In the genomic region with DNA sequence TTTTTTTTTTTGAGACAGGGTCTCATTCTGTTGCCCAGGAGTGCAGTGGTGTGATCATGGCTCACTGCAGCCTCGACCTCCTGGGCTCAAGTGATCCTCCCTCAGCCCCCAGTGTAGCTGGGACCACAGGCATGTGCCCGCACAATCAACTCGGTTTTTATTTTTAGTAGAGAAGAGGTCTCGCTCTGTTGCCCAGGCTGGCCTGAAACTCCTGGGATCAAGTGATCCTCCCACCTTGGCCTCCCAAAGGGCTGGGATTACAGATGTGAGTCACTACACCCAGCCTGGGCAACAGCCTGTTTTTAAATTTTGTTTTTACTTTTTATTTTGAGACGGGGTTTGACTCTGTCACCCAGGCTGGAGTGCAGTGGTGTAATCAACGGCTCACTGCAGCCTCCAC, we compare ENCODE assay signal across 25 cellular contexts. TPM values are rescaled to one million over a fixed set of nuclear protein-coding genes. Genes with fewer than 3 reads are reported as not detected.
DNase-seq lines count a peak whose midpoint lies in the region; ATAC-seq, FAIRE-seq and TF ChIP-seq lines count a peak whose summit lies in the region.
"Had no signal": no experiment of that assay in that cellular context is flagged by ENCODE, and none has a peak within 500 bp of the region (broad histone marks: within the 10 kb centered on the region; RNA-seq: fewer than 3 reads in every experiment).

No MANE protein-coding gene starts in this region.

- FAIRE-seq in GM12892 (lab: Jason Lieb, UNC): no peak
- FAIRE-seq: endothelial cell of umbilical vein had no signal

- H3K9me3 ChIP-seq in MG63: no peaks in the 10 kb centered on the region
- H3K9me3 ChIP-seq in osteoblast (ENCODE audit: low read depth, low read length): no peaks in the 10 kb centered on the region
- H3K9me3 ChIP-seq: breast epithelium, transverse colon had no signal

- H3K36me3 ChIP-seq in MG63 (peaks cover 11% of the 10 kb centered on the region), osteoblast (ENCODE audit: insufficient read depth, low read length) (peaks cover 16% of the 10 kb centered on the region)
- H3K36me3 ChIP-seq: breast epithelium, transverse colon had no signal

- H3K27me3 Mint-ChIP-seq in T-helper 1 cell treated with Interleukin-12 subunit alpha and Interleukin-12 subunit beta and Interleukin-4 antibody, amounts not matched to agents 30 μg/mL and 1 μg/mL, for 36 hours (ENCODE audit: low read depth): no peaks in the 10 kb centered on the region
- H3K27me3 Mint-ChIP-seq in activated naive CD8-positive, alpha-beta T cell treated with anti-CD3 and anti-CD28 coated beads, Interleukin-2, amount 10 ng/mL, durations not matched to agents 7 days and 5 days: no peaks in the 10 kb centered on the region
- peaks cover 0 to 4% (median 0%) of the 10 kb centered on the region in 3 donors for H3K27me3 Mint-ChIP-seq in CD14-positive monocyte (ENCODE audit: low read depth in 3 of 3)
- H3K27me3 Mint-ChIP-seq: activated naive CD8-positive, alpha-beta T cell; naive B cell; stimulated activated naive CD8-positive, alpha-beta T cell treated with anti-CD3 and anti-CD28 coated beads, Interleukin-15, amount 100 ng/mL, for 72 hours had no signal

- H3K27me3 ChIP-seq in MG63: no peaks in the 10 kb centered on the region
- no peaks in the 10 kb centered on the region for H3K27me3 ChIP-seq in osteoblast (ENCODE audit: insufficient read depth, low read length)
- H3K27me3 ChIP-seq: breast epithelium, transverse colon had no signal

- peak overlapping the region; percentile 31 for H3K27ac Mint-ChIP-seq in T-helper 1 cell treated with Interleukin-12 subunit alpha and Interleukin-12 subunit beta and Interleukin-4 antibody, amounts not matched to agents 30 μg/mL and 1 μg/mL, for 36 hours
- peak overlapping the region; percentile 54 for H3K27ac Mint-ChIP-seq in activated naive CD8-positive, alpha-beta T cell treated with anti-CD3 and anti-CD28 coated beads, Interleukin-2, amount 10 ng/mL, durations not matched to agents 7 days and 5 days
- H3K27ac Mint-ChIP-seq in CD14-positive monocyte: peak overlapping the region in 1 of 7 donors; percentile 13
- H3K27ac Mint-ChIP-seq: activated naive CD8-positive, alpha-beta T cell; naive B cell; stimulated activated naive CD8-positive, alpha-beta T cell treated with anti-CD3 and anti-CD28 coated beads, Interleukin-15, amount 100 ng/mL, for 72 hours had no signal

- TF ChIP-seq POLR2A in GM12892 (IDR thresholded peaks at IDR 0.05; ENCODE audit: low read depth, low read length): no peak

- H3K36me3 Mint-ChIP-seq in T-helper 1 cell treated with Interleukin-12 subunit alpha and Interleukin-12 subunit beta and Interleukin-4 antibody, amounts not matched to agents 30 μg/mL and 1 μg/mL, for 36 hours (ENCODE audit: low read depth): peaks cover 15% of the 10 kb centered on the region
- peaks cover 35% of the 10 kb centered on the region for H3K36me3 Mint-ChIP-seq in activated naive CD8-positive, alpha-beta T cell treated with anti-CD3 and anti-CD28 coated beads, Interleukin-2, amount 10 ng/mL, durations not matched to agents 7 days and 5 days
- H3K36me3 Mint-ChIP-seq in CD14-positive monocyte: peaks cover 12 to 28% of the 10 kb centered on the region in 2 donors
- H3K36me3 Mint-ChIP-seq: naive B cell had no signal

- H3K79me2 ChIP-seq in osteoblast (ENCODE audit: insufficient read depth, low read length): peaks cover 22% of the 10 kb centered on the region

- TF ChIP-seq CTCF in osteoblast (IDR thresholded peaks at IDR 0.05; ENCODE audit: extremely low read depth, low read depth, low read length): no peak
- TF ChIP-seq CTCF in CD14-positive monocyte (IDR thresholded peaks at IDR 0.05): no peak

- POLR2A ChIA-PET in activated naive CD8-positive, alpha-beta T cell treated with anti-CD3 and anti-CD28 coated beads, Interleukin-2, amount 10 ng/mL, durations not matched to agents 7 days and 5 days (lab: Charles Lee): no interaction called here

- peaks cover 29% of the 10 kb centered on the region for H3K4me1 ChIP-seq in osteoblast (ENCODE audit: insufficient read depth, low read length)

- DNase-seq in T-helper 1 cell (no peak), MG63 (peak; percentile 48), osteoblast (ENCODE audit: insufficient read length, low spot score, missing footprints) (no peak), GM12892 (ENCODE audit: insufficient read length) (no peak), cerebellum (ENCODE audit: low spot score) (no peak), CD14-positive monocyte (ENCODE audit: low spot score) (no peak)
- DNase-seq in activated naive CD8-positive, alpha-beta T cell treated with anti-CD3 and anti-CD28 coated beads, Interleukin-2, amount 10 ng/mL, durations not matched to agents 7 days and 5 days: no peak
- DNase-seq: activated CD4-positive, alpha-beta T cell treated with anti-CD3 and anti-CD28 coated beads for 4 hours; dermis blood vessel endothelial cell; DMS 273 treated with DMSO at 0.1 percent for 48 hours; GDM1; H9; hippocampal formation; islet precursor cell; MM.1S; naive B cell; stimulated activated CD4-positive, alpha-beta T cell treated with anti-CD3 and anti-CD28 coated beads, Interleukin-2, amount 100 ng/mL, for 24 hours; stimulated activated naive CD8-positive, alpha-beta T cell treated with anti-CD3 and anti-CD28 coated beads, Interleukin-15, amount 100 ng/mL, for 72 hours; transverse colon had no signal

- no peak overlapping the region for H3K4me3 Mint-ChIP-seq in T-helper 1 cell treated with Interleukin-12 subunit alpha and Interleukin-12 subunit beta and Interleukin-4 antibody, amounts not matched to agents 30 μg/mL and 1 μg/mL, for 36 hours
- H3K4me3 Mint-ChIP-seq in activated naive CD8-positive, alpha-beta T cell treated with anti-CD3 and anti-CD28 coated beads, Interleukin-2, amount 10 ng/mL, durations not matched to agents 7 days and 5 days: no peak overlapping the region
- H3K4me3 Mint-ChIP-seq in CD14-positive monocyte: no peak overlapping the region
- H3K4me3 Mint-ChIP-seq: activated naive CD8-positive, alpha-beta T cell; H9; stimulated activated naive CD8-positive, alpha-beta T cell treated with anti-CD3 and anti-CD28 coated beads, Interleukin-15, amount 100 ng/mL, for 72 hours had no signal

- H4K20me1 ChIP-seq in osteoblast (ENCODE audit: insufficient read depth, low read length): peaks cover 23% of the 10 kb centered on the region

- ATAC-seq in activated naive CD8-positive, alpha-beta T cell treated with anti-CD3 and anti-CD28 coated beads, Interleukin-2, amount 10 ng/mL, durations not matched to agents 7 days and 5 days (ENCODE audit: low read depth): no peak
- ATAC-seq: Panc1; SK-N-SH treated with all-trans-retinoic acid at 6 μM for 48 hours; stimulated activated naive CD8-positive, alpha-beta T cell treated with anti-CD3 and anti-CD28 coated beads, Interleukin-15, amount 100 ng/mL, for 72 hours had no signal

- H2AFZ ChIP-seq in osteoblast (ENCODE audit: low read length): no peak overlapping the region

- H3K4me3 ChIP-seq in MG63: no peak overlapping the region
- H3K4me3 ChIP-seq in osteoblast (ENCODE audit: insufficient read depth, low read length): no peak overlapping the region
- H3K4me3 ChIP-seq: breast epithelium, transverse colon had no signal

- intact Hi-C loops in CD14-positive monocyte (cut with micrococcal nuclease): loop anchor here in 1 of 2 donors (10.0 kb wide), 1 partner anchor 162 kb away; no protein-coding TSS in a partner anchor

- no peaks in the 10 kb centered on the region for H3K9me3 Mint-ChIP-seq in T-helper 1 cell treated with Interleukin-12 subunit alpha and Interleukin-12 subunit beta and Interleukin-4 antibody, amounts not matched to agents 30 μg/mL and 1 μg/mL, for 36 hours
- H3K9me3 Mint-ChIP-seq in activated naive CD8-positive, alpha-beta T cell treated with anti-CD3 and anti-CD28 coated beads, Interleukin-2, amount 10 ng/mL, durations not matched to agents 7 days and 5 days: no peaks in the 10 kb centered on the region
- H3K9me3 Mint-ChIP-seq in CD14-positive monocyte: peaks cover 0 to 2% (median 0%) of the 10 kb centered on the region in 7 donors
- H3K9me3 Mint-ChIP-seq: naive B cell; stimulated activated naive CD8-positive, alpha-beta T cell treated with anti-CD3 and anti-CD28 coated beads, Interleukin-15, amount 100 ng/mL, for 72 hours had no signal

- H3K4me2 ChIP-seq in osteoblast (ENCODE audit: insufficient read depth, low read length): no peak overlapping the region

- peaks cover 28% of the 10 kb centered on the region for H3K4me1 Mint-ChIP-seq in T-helper 1 cell treated with Interleukin-12 subunit alpha and Interleukin-12 subunit beta and Interleukin-4 antibody, amounts not matched to agents 30 μg/mL and 1 μg/mL, for 36 hours (ENCODE audit: low read depth)
- peaks cover 25% of the 10 kb centered on the region for H3K4me1 Mint-ChIP-seq in activated naive CD8-positive, alpha-beta T cell treated with anti-CD3 and anti-CD28 coated beads, Interleukin-2, amount 10 ng/mL, durations not matched to agents 7 days and 5 days
- peaks cover 30% of the 10 kb centered on the region for H3K4me1 Mint-ChIP-seq in CD14-positive monocyte

- H3K27ac ChIP-seq in osteoblast (ENCODE audit: low read depth, low read length): peak overlapping the region; percentile 3
- H3K27ac ChIP-seq: breast epithelium, transverse colon had no signal

RNA-seq across cellular contexts. Expression of gene KDM4B, which starts 2.3 kb away (rescaled TPM):
- 10.3 and 23.5 TPM in 2 replicates for total RNA-seq in MG63 (2014; rRNA removed; shearing (Covaris generic); ENCODE audit: low replicate concordance)
- 10 to 100 TPM; 55.9 to 60.8 TPM for total RNA-seq in activated naive CD8-positive, alpha-beta T cell treated with anti-CD3 and anti-CD28 coated beads, Interleukin-2, amount 10 ng/mL, durations not matched to agents 7 days and 5 days
- total RNA-seq in osteoblast (19.7 and 22.1 TPM in 2 replicates), cerebellum (39.7 TPM)
- 19.4 TPM for polyA plus RNA-seq in GM12892 (2012; ENCODE audit: missing spikeins)
- polyA plus RNA-seq in CD14-positive monocyte: 10 to 100 TPM in 1 of 2 donors, 1 to 10 TPM in 1; 6.4 to 12.7 TPM

RNA-seq across cellular contexts. Expression of gene UHRF1, which starts 57.3 kb away (rescaled TPM):
- 47.1 and 56.8 TPM in 2 replicates for total RNA-seq in MG63 (2014; rRNA removed; shearing (Covaris generic); ENCODE audit: low replicate concordance)
- 100 to 1,000 TPM in 1 of 2 experiments, 10 to 100 TPM in 1; 90.8 to 103 TPM for total RNA-seq in activated naive CD8-positive, alpha-beta T cell treated with anti-CD3 and anti-CD28 coated beads, Interleukin-2, amount 10 ng/mL, durations not matched to agents 7 days and 5 days
- total RNA-seq in osteoblast: 7.4 and 7.6 TPM in 2 replicates
- 21.6 TPM for polyA plus RNA-seq in GM12892 (2012; ENCODE audit: missing spikeins)
- total RNA-seq in cerebellum: 22.9 TPM
- under 1 TPM; 0.06 to 0.63 TPM for polyA plus RNA-seq in CD14-positive monocyte
